In genomic region chr22:43077121-43077877, GRCh38 we compare ENCODE assay signal across 2 cellular contexts.
TF ChIP-seq lines count a peak whose summit lies in the region.

No MANE protein-coding gene starts in this region.

TF ChIP-seq in H1, 55 proteins besides CTCF, POLR2A, EP300 and RAD21:
- TF ChIP-seq E2F6 (IDR thresholded peaks at IDR 0.05) (no peak), GTF2F1 (IDR thresholded peaks at IDR 0.05; ENCODE audit: borderline replicate concordance, low read depth, low read length) (no peak), CBX8 (IDR thresholded peaks at IDR 0.05; ENCODE audit: borderline replicate concordance, low read depth, low read length) (no peak), MAFK (IDR thresholded peaks at IDR 0.05; ENCODE audit: low read depth, low read length) (no peak), CEBPB (IDR thresholded peaks at IDR 0.05; ENCODE audit: low read depth, low read length) (no peak), TAF7 (optimal IDR thresholded peaks at IDR 0.05; ENCODE audit: borderline replicate concordance, low read depth, low read length) (no peak), RBBP5 (IDR thresholded peaks at IDR 0.05; ENCODE audit: borderline replicate concordance, low read depth, low read length) (no peak), BCL11A (IDR thresholded peaks at IDR 0.05; ENCODE audit: low read depth in 2 of 2, low read length in 2 of 2) (no peak), CHD7 (IDR thresholded peaks at IDR 0.05; ENCODE audit: insufficient replicate concordance, low read length) (no peak), TBP (IDR thresholded peaks at IDR 0.05; ENCODE audit: low read depth, low read length) (no peak), BRCA1 (IDR thresholded peaks at IDR 0.05; ENCODE audit: low read depth, low read length) (no peak)

TF ChIP-seq in GM12891, 5 proteins besides CTCF, POLR2A, EP300 and RAD21 (continued from another document):
- no peak for TF ChIP-seq TAF1 (IDR thresholded peaks at IDR 0.05; ENCODE audit: low read depth, low read length)
- TF ChIP-seq POLR2AphosphoS5 (IDR thresholded peaks at IDR 0.05; ENCODE audit: low read depth, low read length), result no peak
